Comparison of ENCODE assay signal across 12 cellular contexts in genomic region chr5:2658421-2658820, GRCh38.
"Had no signal": no experiment of that assay in that cellular context is flagged by ENCODE, and none has a peak within 500 bp of the region (broad histone marks: within the 10 kb centered on the region; RNA-seq: fewer than 3 reads in every experiment).

No MANE protein-coding gene starts in this region.

- H3K4me3 ChIP-seq: lung, psoas muscle, suprapubic skin had no signal

- ATAC-seq: activated CD4-positive, CD25-positive, alpha-beta regulatory T cell treated with anti-CD3 and anti-CD28 coated beads, Interleukin-2, amount 50 U/mL, for 24 hours; naive thymus-derived CD4-positive, alpha-beta T cell; psoas muscle had no signal

- H3K36me3 ChIP-seq: suprapubic skin had no signal

- H3K4me1 ChIP-seq: psoas muscle had no signal

- DNase-seq: activated CD4-positive, alpha-beta T cell treated with anti-CD3 and anti-CD28 coated beads, Interleukin-2, amount 50 U/mL, for 48 hours; activated gamma-delta T cell treated with Interleukin-2 at 50 U/mL for 16 hours; activated naive CD8-positive, alpha-beta T cell treated with anti-CD3 and anti-CD28 coated beads for 36 hours; activated T-cell treated with anti-CD3 and anti-CD28 coated beads, Interleukin-2, amount 50 U/mL, for 48 hours; naive thymus-derived CD4-positive, alpha-beta T cell; psoas muscle; stimulated activated CD4-positive, alpha-beta T cell treated with anti-CD3 and anti-CD28 coated beads, Interleukin-2, amount 100 ng/mL, for 48 hours; stimulated activated naive CD4-positive, alpha-beta T cell treated with Interleukin-2 at 50 U/mL for 16 hours; SW 1271 had no signal

- H3K27ac ChIP-seq: psoas muscle, suprapubic skin had no signal

- H3K9me3 ChIP-seq: psoas muscle, suprapubic skin had no signal
